ENCODE assay signal across 27 cellular contexts in the genomic region with DNA sequence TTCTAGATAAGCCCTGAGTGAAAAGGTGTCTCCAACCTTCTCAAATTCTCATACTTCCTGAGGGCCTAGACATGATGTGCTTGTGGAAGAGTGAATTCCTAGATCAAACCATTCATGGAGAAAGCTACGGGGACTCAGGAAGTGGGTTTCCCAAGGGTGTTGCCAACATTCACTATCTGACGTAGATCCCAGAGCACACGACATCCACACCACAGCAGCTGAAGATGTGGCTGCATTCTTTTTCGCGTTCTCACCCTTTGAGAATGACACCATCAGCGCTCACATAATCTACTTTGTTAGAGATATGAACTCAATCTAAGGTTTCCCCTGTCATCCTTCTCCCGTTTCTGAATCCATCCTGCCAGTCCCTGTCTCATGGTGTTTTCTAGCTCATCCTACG.
DNase-seq lines count a peak whose midpoint lies in the region; ATAC-seq, FAIRE-seq and TF ChIP-seq lines count a peak whose summit lies in the region.
"Had no signal": no experiment of that assay in that cellular context is flagged by ENCODE, and none has a peak within 500 bp of the region (broad histone marks: within the 10 kb centered on the region; RNA-seq: fewer than 3 reads in every experiment).

No MANE protein-coding gene starts in this region.

- H3F3A ChIP-seq in GM23338 (replicated peaks; ENCODE audit: low read depth): no peaks in the 10 kb centered on the region

- H3K4me1 ChIP-seq in BLaER1 (peaks cover 47% of the 10 kb centered on the region), DND-41 (ENCODE audit: insufficient read depth, low read length) (peaks cover 89% of the 10 kb centered on the region), GM23338 (ENCODE audit: insufficient read depth) (no peaks in the 10 kb centered on the region)
- H3K4me1 ChIP-seq in naive thymus-derived CD4-positive, alpha-beta T cell (ENCODE audit: control insufficient read depth in 2 of 2, insufficient read depth in 2 of 2, low read length in 2 of 2): peaks cover 15 to 56% of the 10 kb centered on the region in 2 donors

- no peak for ATAC-seq in DND-41 (ENCODE audit: insufficient read depth, low read depth)
- ATAC-seq in T-cell (replicated peaks in 1 of 4): no peak
- ATAC-seq in naive thymus-derived CD4-positive, alpha-beta T cell: no peak
- no peak for ATAC-seq in HG03521 (IDR thresholded peaks at IDR 0.05; ENCODE audit: unreplicated experiment)
- no peak for ATAC-seq in GM23338

- H3K27ac ChIP-seq in BLaER1 (no peak overlapping the region), DND-41 (ENCODE audit: low read length) (peak overlapping the region; percentile 91), GM23338 (ENCODE audit: low read depth) (no peak overlapping the region)
- no peak overlapping the region for H3K27ac ChIP-seq in naive thymus-derived CD4-positive, alpha-beta T cell (ENCODE audit: low read depth, low read length)
- H3K27ac ChIP-seq: C4-2B, PC-9, RWPE1 had no signal

- peaks cover 51% of the 10 kb centered on the region for H3K79me2 ChIP-seq in DND-41 (ENCODE audit: insufficient read depth, low read length)
- no peaks in the 10 kb centered on the region for H3K79me2 ChIP-seq in GM23338 (replicated peaks; ENCODE audit: insufficient read depth)

- CTCF ChIA-PET in T-cell (lab: Charles Lee): interaction anchor here in 1 of 2 donors (0.5 to 1.2 kb wide), 2 partner anchors 15 to 149 kb away, joined by 5 read pairs; no protein-coding TSS in a partner anchor
- CTCF ChIA-PET in naive thymus-derived CD4-positive, alpha-beta T cell (lab: Charles Lee): interaction anchor here (0.5 to 1.7 kb wide), 4 partner anchors 15 to 147 kb away, joined by 3 to 5 read pairs (median 4); no protein-coding TSS in a partner anchor

- FAIRE-seq in D721Med (lab: Jason Lieb, UNC): no peak
- FAIRE-seq: GM12891 had no signal

- H3K9ac ChIP-seq in BLaER1 (no peak overlapping the region), DND-41 (ENCODE audit: low read depth, low read length) (peak overlapping the region; percentile 40)

- H4K20me1 ChIP-seq in BLaER1: peaks cover 4% of the 10 kb centered on the region; the same call in 1 of the 2 replicates
- peaks cover 1% of the 10 kb centered on the region; the same call in 1 of the 2 replicates for H4K20me1 ChIP-seq in DND-41 (ENCODE audit: insufficient read depth, low read length)
- H4K20me1 ChIP-seq in GM23338 (replicated peaks; ENCODE audit: insufficient read depth): no peaks in the 10 kb centered on the region

- no peak overlapping the region for H2AFZ ChIP-seq in DND-41 (ENCODE audit: low read depth, low read length)
- no peak overlapping the region for H2AFZ ChIP-seq in GM23338
- H2AFZ ChIP-seq: PC-9 had no signal

- H3K9me3 ChIP-seq in BLaER1 (no peaks in the 10 kb centered on the region), DND-41 (ENCODE audit: insufficient read depth, low read length, severe bottlenecking) (no peaks in the 10 kb centered on the region)
- no peaks in the 10 kb centered on the region for H3K9me3 ChIP-seq in naive thymus-derived CD4-positive, alpha-beta T cell (ENCODE audit: control insufficient read depth in 2 of 3, low read length in 3 of 3)

- intact Hi-C loops in naive thymus-derived CD4-positive, alpha-beta T cell (cut with micrococcal nuclease): loop anchor here in 1 of 2 donors (2.0 to 5.0 kb wide), 5 partner anchors 40 to 735 kb away; a partner anchor contains a TSS
- intact Hi-C loops in posterior vena cava (cut with DNase I): no loop called here

- H3K4me3 ChIP-seq in BLaER1 (no peak overlapping the region), DND-41 (ENCODE audit: low read depth in 1 of 2, low read length in 2 of 2) (no peak overlapping the region), GM23338 (no peak overlapping the region)
- no peak overlapping the region for H3K4me3 ChIP-seq in naive thymus-derived CD4-positive, alpha-beta T cell (ENCODE audit: low read length)
- H3K4me3 ChIP-seq: PC-9 had no signal

- peak overlapping the region; percentile 86 for H3K4me2 ChIP-seq in BLaER1
- H3K4me2 ChIP-seq in DND-41 (ENCODE audit: insufficient read depth, low read length): peak overlapping the region; percentile 36
- no peak overlapping the region for H3K4me2 ChIP-seq in GM23338
- H3K4me2 ChIP-seq: PC-9 had no signal

- POLR2A ChIA-PET in T-cell (lab: Charles Lee): interaction anchor here in 1 of 2 donors (1.4 kb wide), 1 partner anchor 8 kb away, joined by 4 read pairs; no protein-coding TSS in a partner anchor
- POLR2A ChIA-PET in naive thymus-derived CD4-positive, alpha-beta T cell (lab: Charles Lee): interaction anchor here (0.7 to 7.0 kb wide), 3 partner anchors 14 to 195 kb away, joined by 3 to 61 read pairs (median 6); no protein-coding TSS in a partner anchor

- H3K9me3 Mint-ChIP-seq in T-cell: no peaks in the 10 kb centered on the region
- H3K9me3 Mint-ChIP-seq in naive thymus-derived CD4-positive, alpha-beta T cell: peaks cover 0 to 7% (median 0%) of the 10 kb centered on the region in 11 donors
- peaks cover 98% of the 10 kb centered on the region for H3K9me3 Mint-ChIP-seq in GM23338

- H3K36me3 Mint-ChIP-seq in T-cell (no peaks in the 10 kb centered on the region), GM23338 (ENCODE audit: low read depth) (peaks cover 42% of the 10 kb centered on the region)
- no peaks in the 10 kb centered on the region for H3K36me3 Mint-ChIP-seq in naive thymus-derived CD4-positive, alpha-beta T cell

- H3K27ac Mint-ChIP-seq in T-cell (peak overlapping the region; percentile 61 to 83), GM23338 (no peak overlapping the region)
- peak overlapping the region in 8 of 9 donors; percentile 28 to 96 (median 87) for H3K27ac Mint-ChIP-seq in naive thymus-derived CD4-positive, alpha-beta T cell

- no peaks in the 10 kb centered on the region for H3K9me2 ChIP-seq in GM23338 (ENCODE audit: insufficient read depth)

- H3K36me3 ChIP-seq in BLaER1 (no peaks in the 10 kb centered on the region), DND-41 (ENCODE audit: insufficient read depth, low read length) (peaks cover 57% of the 10 kb centered on the region), GM23338 (ENCODE audit: insufficient read depth) (no peaks in the 10 kb centered on the region; the same call in 1 of the 2 replicates)
- no peaks in the 10 kb centered on the region for H3K36me3 ChIP-seq in naive thymus-derived CD4-positive, alpha-beta T cell (ENCODE audit: control insufficient read depth in 2 of 3, insufficient read depth in 3 of 3, low read length in 3 of 3)

- peak overlapping the region in 1 of 3 donors; percentile 54 for H3K4me3 Mint-ChIP-seq in T-cell
- H3K4me3 Mint-ChIP-seq in naive thymus-derived CD4-positive, alpha-beta T cell: peak overlapping the region in 8 of 10 donors; percentile 25 to 77 (median 70)
- no peak overlapping the region for H3K4me3 Mint-ChIP-seq in GM23338

- DNase-seq in DND-41: no peak
- no peak for DNase-seq in T-cell
- no peak for DNase-seq in naive thymus-derived CD4-positive, alpha-beta T cell
- DNase-seq in GM23338 (ENCODE audit: low spot score): no peak
- DNase-seq in D721Med (ENCODE audit: insufficient read length, low spot score): no peak
- no peak for DNase-seq in posterior vena cava (ENCODE audit: low spot score)
- DNase-seq: 8988T, COR-L47, DMS 273 treated with DMSO at 0.1 percent for 48 hours, DMS79 treated with DMSO at 0.1 percent for 48 hours, H7, KBM-7, NCI-H1092, NCI-H1436, NCI-H187 treated with DMSO at 0.1 percent for 48 hours, NCI-H2107, NCI-H2227 treated with DMSO at 0.1 percent for 48 hours, NCI-H510A treated with DMSO at 0.1 percent for 48 hours, NCI-H748 treated with DMSO at 0.1 percent for 48 hours, PC-9, SHP77 treated with DMSO at 0.1 percent for 48 hours, T-helper 1 cell had no signal

- H3K4me1 Mint-ChIP-seq in T-cell: peaks cover 59 to 64% (median 61%) of the 10 kb centered on the region in 3 donors
- H3K4me1 Mint-ChIP-seq in naive thymus-derived CD4-positive, alpha-beta T cell: peaks cover 33 to 69% (median 66%) of the 10 kb centered on the region in 7 donors
- no peaks in the 10 kb centered on the region for H3K4me1 Mint-ChIP-seq in GM23338

- TF ChIP-seq CTCF in DND-41 (IDR thresholded peaks at IDR 0.05; ENCODE audit: borderline replicate concordance, extremely low read depth, low read length, poor library complexity, severe bottlenecking) (no peak), GM23338 (conservative IDR thresholded peaks at IDR 0.05; ENCODE audit: low read depth in 2 of 2) (no peak), D721Med (IDR thresholded peaks at IDR 0.05; ENCODE audit: insufficient read depth, missing control alignments) (no peak)

- no peaks in the 10 kb centered on the region for H3K27me3 ChIP-seq in BLaER1
- H3K27me3 ChIP-seq in DND-41 (ENCODE audit: insufficient read depth, low read length, poor library complexity): no peaks in the 10 kb centered on the region
- no peaks in the 10 kb centered on the region for H3K27me3 ChIP-seq in naive thymus-derived CD4-positive, alpha-beta T cell (ENCODE audit: control insufficient read depth in 2 of 2, insufficient read depth in 2 of 2, low read length in 2 of 2)
- no peaks in the 10 kb centered on the region for H3K27me3 ChIP-seq in GM23338 (ENCODE audit: insufficient read depth)

- peaks cover 0 to 15% of the 10 kb centered on the region in 2 donors for H3K27me3 Mint-ChIP-seq in T-cell
- peaks cover 0 to 43% (median 4%) of the 10 kb centered on the region in 5 donors for H3K27me3 Mint-ChIP-seq in naive thymus-derived CD4-positive, alpha-beta T cell
- H3K27me3 Mint-ChIP-seq in GM23338 (ENCODE audit: insufficient read depth, low read depth, poor library complexity): peaks cover 2% of the 10 kb centered on the region

TF ChIP-seq in GM23338, 12 proteins besides CTCF, POLR2A, EP300 and RAD21 (continues in another document):
- no peak for TF ChIP-seq EZH2 (IDR thresholded peaks at IDR 0.05; ENCODE audit: low read depth, unreplicated experiment)
